19 cellular contexts compared by ENCODE assay signal in the genomic region with DNA sequence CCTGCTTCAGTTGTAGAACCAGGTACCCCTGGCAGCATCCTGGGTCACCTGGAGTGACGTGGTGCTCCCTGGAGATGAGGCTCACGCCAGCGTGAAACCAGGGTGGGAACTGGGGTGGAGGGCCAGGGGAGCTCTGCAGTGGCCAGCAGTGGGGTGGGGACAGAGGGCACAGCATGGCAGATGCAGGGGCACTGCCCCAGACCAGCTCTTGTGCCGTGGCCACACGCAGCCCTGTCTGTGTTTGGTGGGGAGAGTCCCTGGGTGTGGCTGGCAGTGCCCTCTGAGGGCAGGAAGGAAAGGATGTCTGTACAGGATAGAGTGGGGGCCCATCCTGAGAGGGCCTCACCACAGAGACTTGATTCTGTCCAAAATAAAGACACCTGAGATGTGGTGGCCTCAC. TPM values are rescaled to one million over a fixed set of nuclear protein-coding genes. Genes with fewer than 3 reads are reported as not detected.
DNase-seq lines count a peak whose midpoint lies in the region; ATAC-seq, FAIRE-seq and TF ChIP-seq lines count a peak whose summit lies in the region.
"Had no signal": no experiment of that assay in that cellular context is flagged by ENCODE, and none has a peak within 500 bp of the region (broad histone marks: within the 10 kb centered on the region; RNA-seq: fewer than 3 reads in every experiment).

No MANE protein-coding gene starts in this region.

- H2AFZ ChIP-seq in neuronal stem cell (ENCODE audit: low read length) = no peak overlapping the region

- no peak for TF ChIP-seq EP300 in A549 (IDR thresholded peaks at IDR 0.05)

- no peak overlapping the region for H4K91ac ChIP-seq in neuronal stem cell (ENCODE audit: low read depth, low read length, poor library complexity)

- H3K14ac ChIP-seq in neuronal stem cell (ENCODE audit: low read length) = peak overlapping the region; percentile 58

- peaks cover 7% of the 10 kb centered on the region for H3K4me1 Mint-ChIP-seq in chondrocyte (ENCODE audit: low read depth)
- peaks cover 0 to 17% (median 7%) of the 10 kb centered on the region in 7 donors for H3K4me1 Mint-ChIP-seq in naive thymus-derived CD4-positive, alpha-beta T cell

- TF ChIP-seq RAD21 in A549 (conservative IDR thresholded peaks at IDR 0.05 in 1 of 2, IDR thresholded peaks at IDR 0.05 in 1 of 2) = no peak

- TF ChIP-seq CTCF in A549 (IDR thresholded peaks at IDR 0.05) = no peak
- TF ChIP-seq CTCF in chondrocyte (IDR thresholded peaks at IDR 0.05) = no peak

- no peaks in the 10 kb centered on the region for H3K4me1 ChIP-seq in A549
- H3K4me1 ChIP-seq in BLaER1 treated with 17β-estradiol and CSF1 and Interleukin-3, amounts not matched to agents 10 nM and 100 nM = peaks cover 49 to 85% (median 82%) of the 10 kb centered on the region in 10 experiments
- H3K4me1 ChIP-seq in neuronal stem cell (ENCODE audit: control insufficient read depth in 2 of 2, insufficient read depth in 1 of 2, low read depth in 1 of 2, low read length in 2 of 2) = no peaks in the 10 kb centered on the region
- no peaks in the 10 kb centered on the region for H3K4me1 ChIP-seq in effector memory CD4-positive, alpha-beta T cell (ENCODE audit: control insufficient read depth, insufficient read depth, low read length, poor library complexity, severe bottlenecking)
- no peaks in the 10 kb centered on the region for H3K4me1 ChIP-seq in naive thymus-derived CD4-positive, alpha-beta T cell (ENCODE audit: control insufficient read depth in 2 of 2, insufficient read depth in 2 of 2, low read length in 2 of 2)
- H3K4me1 ChIP-seq: BE2C, Peyer's patch, SJCRH30 had no signal

- H2BK12ac ChIP-seq in neuronal stem cell (ENCODE audit: low read length) = no peak overlapping the region

- H3K79me1 ChIP-seq in neuronal stem cell (ENCODE audit: low read depth, low read length) = peaks cover 2% of the 10 kb centered on the region

- CTCF ChIA-PET in A549 (lab: Yijun Ruan, JAX) = interaction anchor here (0.9 to 1.6 kb wide), 5 partner anchors 10 to 41 kb away, joined by 3 to 6 read pairs (median 3); no protein-coding TSS in a partner anchor
- CTCF ChIA-PET in naive thymus-derived CD4-positive, alpha-beta T cell (lab: Charles Lee) = interaction anchor here (0.8 kb wide), 1 partner anchor 234 kb away, joined by 3 read pairs; no protein-coding TSS in a partner anchor

- peaks cover 0 to 22% (median 0%) of the 10 kb centered on the region in 11 experiments; a peak in 8 of 22 replicates for H3K27me3 ChIP-seq in BLaER1 treated with 17β-estradiol and CSF1 and Interleukin-3, amounts not matched to agents 10 nM and 100 nM
- H3K27me3 ChIP-seq in neuronal stem cell (ENCODE audit: control insufficient read depth in 3 of 3, insufficient read depth in 3 of 3, low read depth in 1 of 3, low read length in 3 of 3) = no peaks in the 10 kb centered on the region
- no peaks in the 10 kb centered on the region for H3K27me3 ChIP-seq in effector memory CD4-positive, alpha-beta T cell (replicated peaks; ENCODE audit: control insufficient read depth, insufficient read depth, low read length, poor library complexity, severe bottlenecking)
- no peaks in the 10 kb centered on the region for H3K27me3 ChIP-seq in naive thymus-derived CD4-positive, alpha-beta T cell (ENCODE audit: control insufficient read depth in 2 of 2, insufficient read depth in 2 of 2, low read length in 2 of 2)
- H3K27me3 ChIP-seq: BE2C, Peyer's patch, SJCRH30 had no signal

- H2BK120ac ChIP-seq in neuronal stem cell (ENCODE audit: low read depth, low read length) = no peak overlapping the region

- H3K4me3 Mint-ChIP-seq in chondrocyte (ENCODE audit: unreplicated experiment) = no peak overlapping the region
- H3K4me3 Mint-ChIP-seq in naive thymus-derived CD4-positive, alpha-beta T cell = no peak overlapping the region
- H3K4me3 Mint-ChIP-seq: HFFc6 had no signal

- no peak for TF ChIP-seq POLR2A in A549 (IDR thresholded peaks at IDR 0.05; ENCODE audit: low read length)

- no peaks in the 10 kb centered on the region for H3K27me3 Mint-ChIP-seq in chondrocyte (ENCODE audit: low read depth)
- H3K27me3 Mint-ChIP-seq in naive thymus-derived CD4-positive, alpha-beta T cell = no peaks in the 10 kb centered on the region

- no peak overlapping the region for H2BK15ac ChIP-seq in neuronal stem cell (ENCODE audit: low read length)

- no peak overlapping the region for H2AK5ac ChIP-seq in neuronal stem cell (ENCODE audit: low read depth, low read length)

- peaks cover 32% of the 10 kb centered on the region for H3K36me3 Mint-ChIP-seq in chondrocyte (ENCODE audit: low read depth)
- H3K36me3 Mint-ChIP-seq in naive thymus-derived CD4-positive, alpha-beta T cell = peaks cover 21 to 73% (median 35%) of the 10 kb centered on the region in 5 donors

- peaks cover 3% of the 10 kb centered on the region for H3K9me3 Mint-ChIP-seq in chondrocyte (ENCODE audit: low read depth)
- peaks cover 3 to 12% (median 3%) of the 10 kb centered on the region in 11 donors for H3K9me3 Mint-ChIP-seq in naive thymus-derived CD4-positive, alpha-beta T cell

- H3K23ac ChIP-seq in neuronal stem cell (ENCODE audit: low read depth, low read length, poor library complexity) = peak overlapping the region; percentile 14

- H3K4ac ChIP-seq in neuronal stem cell (ENCODE audit: low read length) = no peak overlapping the region

- H3K27ac Mint-ChIP-seq in chondrocyte (ENCODE audit: unreplicated experiment) = no peak overlapping the region
- H3K27ac Mint-ChIP-seq in naive thymus-derived CD4-positive, alpha-beta T cell = peak overlapping the region in 1 of 9 donors; percentile 28
- H3K27ac Mint-ChIP-seq: HFFc6 had no signal

- H4K20me1 ChIP-seq in BLaER1 treated with 17β-estradiol and CSF1 and Interleukin-3, amounts not matched to agents 10 nM and 100 nM = peaks cover 0 to 56% (median 19%) of the 10 kb centered on the region in 11 experiments; a peak in 16 of 22 replicates

- H3K4me2 ChIP-seq in A549 (no peak overlapping the region), neuronal stem cell (ENCODE audit: insufficient read depth, low read length, poor library complexity, severe bottlenecking) (peak overlapping the region; percentile 4)
- peak overlapping the region; percentile 25 to 77 (median 63); a peak in 21 of 22 replicates for H3K4me2 ChIP-seq in BLaER1 treated with 17β-estradiol and CSF1 and Interleukin-3, amounts not matched to agents 10 nM and 100 nM

- POLR2A ChIA-PET in A549 (lab: Yijun Ruan, JAX) = no interaction called here
- POLR2A ChIA-PET in naive thymus-derived CD4-positive, alpha-beta T cell (lab: Charles Lee) = no interaction called here

- intact Hi-C loops in naive thymus-derived CD4-positive, alpha-beta T cell (cut with micrococcal nuclease) = no loop called here

- no peak for FAIRE-seq in A549 (lab: Jason Lieb, UNC)
- FAIRE-seq: HepG2 had no signal

- no peak overlapping the region for H4K8ac ChIP-seq in neuronal stem cell (ENCODE audit: low read depth, low read length)

- H3K4me3 ChIP-seq in A549 = no peak overlapping the region
- no peak overlapping the region for H3K4me3 ChIP-seq in BLaER1 treated with 17β-estradiol and CSF1 and Interleukin-3, amounts not matched to agents 10 nM and 100 nM
- H3K4me3 ChIP-seq in neuronal stem cell (ENCODE audit: low read length in 2 of 2) = no peak overlapping the region
- no peak overlapping the region for H3K4me3 ChIP-seq in effector memory CD4-positive, alpha-beta T cell (ENCODE audit: insufficient read depth, low read depth, low read length, poor library complexity, severe bottlenecking)
- no peak overlapping the region for H3K4me3 ChIP-seq in naive thymus-derived CD4-positive, alpha-beta T cell (ENCODE audit: low read length)
- H3K4me3 ChIP-seq: Peyer's patch, SJCRH30 had no signal

- H3K18ac ChIP-seq in neuronal stem cell (ENCODE audit: low read length) = peak overlapping the region; percentile 9

- no peak for DNase-seq in A549 (ENCODE audit: low read depth in 1 of 2, low spot score in 1 of 2)
- DNase-seq in chondrocyte (ENCODE audit: low spot score) = peak; percentile 73
- no peak for DNase-seq in neuronal stem cell (ENCODE audit: low spot score)
- DNase-seq in effector memory CD4-positive, alpha-beta T cell = no peak
- no peak for DNase-seq in naive thymus-derived CD4-positive, alpha-beta T cell
- DNase-seq: BE2C, EL, HFFc6, NCI-H1930, NCI-H2171 treated with DMSO at 0.1 percent for 48 hours, NCI-H510A, NCI-H82, Peyer's patch, SJCRH30 had no signal

- ATAC-seq in A549 (peak; percentile 16; a peak in 2 of 6 replicates), GM18909 (IDR thresholded peaks at IDR 0.05; ENCODE audit: poor library complexity, unreplicated experiment) (no peak)
- ATAC-seq in naive thymus-derived CD4-positive, alpha-beta T cell = no peak
- ATAC-seq: HepG2 had no signal

- peaks cover 21 to 60% (median 46%) of the 10 kb centered on the region in 11 experiments for H3K36me3 ChIP-seq in BLaER1 treated with 17β-estradiol and CSF1 and Interleukin-3, amounts not matched to agents 10 nM and 100 nM
- H3K36me3 ChIP-seq in neuronal stem cell (replicated peaks in 1 of 2; ENCODE audit: control insufficient read depth in 2 of 2, insufficient read depth in 2 of 2, low read length in 2 of 2) = peaks cover 48 to 96% of the 10 kb centered on the region in 2 donors
- H3K36me3 ChIP-seq in effector memory CD4-positive, alpha-beta T cell (ENCODE audit: control insufficient read depth, insufficient read depth, low read length) = peaks cover 13% of the 10 kb centered on the region
- H3K36me3 ChIP-seq in naive thymus-derived CD4-positive, alpha-beta T cell (ENCODE audit: control insufficient read depth in 2 of 3, insufficient read depth in 3 of 3, low read length in 3 of 3) = peaks cover 0 to 73% (median 2%) of the 10 kb centered on the region in 3 experiments

- peaks cover 10% of the 10 kb centered on the region for H3K9me3 ChIP-seq in A549
- peaks cover 5 to 17% (median 10%) of the 10 kb centered on the region in 11 experiments; a peak in 21 of 22 replicates for H3K9me3 ChIP-seq in BLaER1 treated with 17β-estradiol and CSF1 and Interleukin-3, amounts not matched to agents 10 nM and 100 nM (replicated peaks in 1 of 11)
- peaks cover 17 to 18% of the 10 kb centered on the region in 2 donors for H3K9me3 ChIP-seq in neuronal stem cell (replicated peaks in 1 of 2; ENCODE audit: control insufficient read depth in 2 of 2, insufficient read depth in 1 of 2, low read depth in 1 of 2, low read length in 2 of 2)
- H3K9me3 ChIP-seq in effector memory CD4-positive, alpha-beta T cell (ENCODE audit: control insufficient read depth, low read length) = no peaks in the 10 kb centered on the region
- H3K9me3 ChIP-seq in naive thymus-derived CD4-positive, alpha-beta T cell (ENCODE audit: control insufficient read depth in 2 of 3, low read length in 3 of 3) = peaks cover 0 to 9% (median 0%) of the 10 kb centered on the region in 3 experiments
- H3K9me3 ChIP-seq: BE2C had no signal

- H3K9ac ChIP-seq in BLaER1 treated with 17β-estradiol and CSF1 and Interleukin-3, amounts not matched to agents 10 nM and 100 nM = no peak overlapping the region; a peak in 1 of 22 replicates
- H3K9ac ChIP-seq in neuronal stem cell (ENCODE audit: low read depth, low read length, poor library complexity) = no peak overlapping the region

- H3K27ac ChIP-seq in A549 (no peak overlapping the region), neuronal stem cell (replicated peaks; ENCODE audit: low read length) (no peak overlapping the region)
- H3K27ac ChIP-seq in BLaER1 treated with 17β-estradiol and CSF1 and Interleukin-3, amounts not matched to agents 10 nM and 100 nM = peak overlapping the region in 4 of 11 experiments; percentile 20 to 45 (median 36); a peak in 4 of 22 replicates
- H3K27ac ChIP-seq in effector memory CD4-positive, alpha-beta T cell (ENCODE audit: insufficient read depth, low read length, poor library complexity, severe bottlenecking) = no peak overlapping the region
- H3K27ac ChIP-seq in naive thymus-derived CD4-positive, alpha-beta T cell (ENCODE audit: low read depth, low read length) = no peak overlapping the region
- H3K27ac ChIP-seq: Peyer's patch, SJCRH30 had no signal

- 94% methylated on average over 5 of the region's 5 CpGs for WGBS in A549 (ENCODE audit: missing lambda C conversion rate)
- WGBS in neuronal stem cell (ENCODE audit: extremely low coverage in 2 of 2, insufficient read length in 2 of 2, insufficient replicate concordance in 1 of 2), 2 donors = no CpG with 5 or more reads among the region's 5 CpGs

- no peak overlapping the region for H2BK5ac ChIP-seq in neuronal stem cell (ENCODE audit: low read length)

RNA-seq across cellular contexts. Expression of a gene that starts 24.5 kb away (rescaled TPM):
- polyA plus RNA-seq in A549 (2011; rRNA removed) = not detected in 2 replicates
- polyA plus RNA-seq in A549 (2012; cell fraction: cytosol; rRNA removed) = not detected in 2 replicates
- polyA plus RNA-seq in A549 (2012; cell fraction: nucleus; rRNA removed) = not detected in 2 replicates
- not detected in 3 replicates for polyA plus RNA-seq in A549 (2017; fragmentation: RNase III; extraction: RNeasy Plus Mini Kit Qiagen cat#74134 plus additional on column Dnase treatment)
- polyA minus RNA-seq in A549 (2011; rRNA and poly(A)+ RNA removed) = not detected in 2 replicates
- total RNA-seq in chondrocyte = not detected in 3 replicates
- 0.01 TPM for polyA plus RNA-seq in neuronal stem cell (2013, experiment 1 of 2)
- 0.01 TPM for polyA plus RNA-seq in neuronal stem cell (2013, experiment 2 of 2)
- total RNA-seq in naive thymus-derived CD4-positive, alpha-beta T cell = not detected
- under 1 TPM in 1 of 2 donors, not detected in 1; 0.13 TPM for polyA plus RNA-seq in naive thymus-derived CD4-positive, alpha-beta T cell
- total RNA-seq: H4, HepG2, HFFc6, Peyer's patch, SJCRH30 had no signal
- polyA plus RNA-seq: AG04450, HepG2 had no signal

Comparison
In these comparisons a context has a peak if more than half of its experiments do, and no peak if none do; other contexts are left out.
1. ATAC-seq: peak in A549 (2 of 2); none in GM18909 (single experiment) and naive thymus-derived CD4-positive, alpha-beta T cell (single experiment).